Comparison of ENCODE assay signal across 21 cellular contexts in genomic region chr7:41007351-41007751, GRCh38.
A peak's percentile ranks its signal among the peaks of the same experiment; 100 is the strongest.
DNase-seq lines count a peak whose midpoint lies in the region; ATAC-seq and TF ChIP-seq lines count a peak whose summit lies in the region.
"Had no signal": no experiment of that assay in that cellular context is flagged by ENCODE, and none has a peak within 500 bp of the region (broad histone marks: within the 10 kb centered on the region; RNA-seq: fewer than 3 reads in every experiment).

No MANE protein-coding gene starts in this region.

- no peaks in the 10 kb centered on the region for H3K79me2 ChIP-seq in PC-9 (ENCODE audit: low read depth)

- POLR2A ChIA-PET in PC-9 (lab: Charles Lee; ENCODE audit: unreplicated experiment) = interaction anchor here (0.6 kb wide), 1 partner anchor 788 kb away, joined by 4 read pairs; no protein-coding TSS in a partner anchor

- H4K20me1 ChIP-seq in PC-9 (ENCODE audit: insufficient read depth) = no peaks in the 10 kb centered on the region

- TF ChIP-seq CTCF in PC-9 (conservative IDR thresholded peaks at IDR 0.05) (no peak), epithelial cell of esophagus (IDR thresholded peaks at IDR 0.05; ENCODE audit: insufficient read depth, low read depth, low read length, missing control alignments) (no peak), foreskin fibroblast (IDR thresholded peaks at IDR 0.05; ENCODE audit: low read depth, low read length) (no peak)

- H3K36me3 ChIP-seq in PC-9 (ENCODE audit: low read depth) = no peaks in the 10 kb centered on the region
- H3K36me3 ChIP-seq: gastrocnemius medialis, upper lobe of left lung had no signal

- BruUV-seq in PC-9 (replicated peaks; lab: Mats Ljungman, UMichigan) = no TSS peak

- H3K9me3 ChIP-seq in PC-9 (ENCODE audit: insufficient read depth, low read depth) = peaks cover 37% of the 10 kb centered on the region
- H3K9me3 ChIP-seq: gastrocnemius medialis, upper lobe of left lung had no signal

- H3K27ac ChIP-seq in PC-9 = peak overlapping the region; percentile 82
- H3K27ac ChIP-seq: gastrocnemius medialis, KMS-11, upper lobe of left lung had no signal

- intact Hi-C loops in PC-9 (cut with micrococcal nuclease; ENCODE audit: unreplicated experiment) = no loop called here

- H2AFZ ChIP-seq in PC-9 = peak overlapping the region; percentile 62; the same call in 1 of the 2 replicates

- H3K9me2 ChIP-seq in PC-9 (ENCODE audit: insufficient read depth) = no peaks in the 10 kb centered on the region

- no peak for ATAC-seq in HG03045 (IDR thresholded peaks at IDR 0.05; ENCODE audit: unreplicated experiment)
- ATAC-seq: activated CD8-positive, alpha-beta memory T cell treated with anti-CD3 and anti-CD28 coated beads, Interleukin-2, amount 10 ng/mL, durations not matched to agents 7 days and 5 days; CD8-positive, alpha-beta T cell; gastrocnemius medialis; sciatic nerve had no signal

- H3K27me3 ChIP-seq in PC-9 (ENCODE audit: insufficient read depth, low read depth) = no peaks in the 10 kb centered on the region
- H3K27me3 ChIP-seq: gastrocnemius medialis, upper lobe of left lung had no signal

- peak; percentile 32 for DNase-seq in EH (ENCODE audit: low read depth)
- DNase-seq in PC-9 = peak in 1 of 2 experiments; percentile 56
- DNase-seq in epithelial cell of esophagus (ENCODE audit: low read depth) = peak; percentile 6
- peak; percentile 67 for DNase-seq in mucosa of gallbladder (ENCODE audit: low spot score)
- DNase-seq in foreskin fibroblast = no peak
- no peak for DNase-seq in globus pallidus (ENCODE audit: low spot score)
- no peak for DNase-seq in SKM-1 treated with dmso at 0.1 percent for 144 hours (lab: John Stamatoyannopoulos, UW; ENCODE audit: unreplicated experiment)
- DNase-seq: activated CD4-positive, alpha-beta T cell treated with anti-CD3 and anti-CD28 coated beads for 1 hour; activated CD8-positive, alpha-beta memory T cell treated with anti-CD3 and anti-CD28 coated beads, Interleukin-2, amount 10 ng/mL, durations not matched to agents 7 days and 5 days; activated effector memory CD4-positive, alpha-beta T cell treated with anti-CD3 and anti-CD28 coated beads, Interleukin-2, amount 50 U/mL, for 16 hours; CD8-positive, alpha-beta T cell; endodermal cell; gastrocnemius medialis; NCI-H1092 treated with DMSO at 0.1 percent for 48 hours; NCI-H2081 treated with DMSO at 0.1 percent for 48 hours; NCI-H524; stimulated activated CD4-positive, alpha-beta T cell treated with anti-CD3 and anti-CD28 coated beads, Interleukin-1b, Interleukin-23, amount 100 ng/mL, for 48 hours; upper lobe of left lung had no signal

- CTCF ChIA-PET in PC-9 (lab: Charles Lee) = interaction anchor here (0.6 kb wide), 1 partner anchor 20 kb away, joined by 7 read pairs; no protein-coding TSS in a partner anchor

- H3K4me1 ChIP-seq in PC-9 (replicated peaks; ENCODE audit: insufficient read depth) = peaks cover 54% of the 10 kb centered on the region

- peak overlapping the region; percentile 39 for H3K4me2 ChIP-seq in PC-9
- H3K4me2 ChIP-seq: KMS-11 had no signal

- peaks cover 32% of the 10 kb centered on the region; the same call in 1 of the 2 replicates for H3F3A ChIP-seq in PC-9 (ENCODE audit: insufficient read depth, low read depth)

- H3K4me3 ChIP-seq in PC-9 (no peak overlapping the region), epithelial cell of esophagus (ENCODE audit: low read length) (no peak overlapping the region), foreskin fibroblast (ENCODE audit: low read depth in 1 of 2, low read length in 2 of 2) (no peak overlapping the region)
- H3K4me3 ChIP-seq: gastrocnemius medialis, upper lobe of left lung had no signal

Comparison
In these comparisons a context has a peak if more than half of its experiments do, and no peak if none do; other contexts are left out.
1. DNase-seq: peak in EH (single experiment), epithelial cell of esophagus (single experiment) and mucosa of gallbladder (single experiment); none in foreskin fibroblast (0 of 2), globus pallidus (single experiment) and SKM-1 treated with dmso at 0.1 percent for 144 hours (single experiment).